Comparison of ENCODE assay signal across 8 cellular contexts in the genomic region with DNA sequence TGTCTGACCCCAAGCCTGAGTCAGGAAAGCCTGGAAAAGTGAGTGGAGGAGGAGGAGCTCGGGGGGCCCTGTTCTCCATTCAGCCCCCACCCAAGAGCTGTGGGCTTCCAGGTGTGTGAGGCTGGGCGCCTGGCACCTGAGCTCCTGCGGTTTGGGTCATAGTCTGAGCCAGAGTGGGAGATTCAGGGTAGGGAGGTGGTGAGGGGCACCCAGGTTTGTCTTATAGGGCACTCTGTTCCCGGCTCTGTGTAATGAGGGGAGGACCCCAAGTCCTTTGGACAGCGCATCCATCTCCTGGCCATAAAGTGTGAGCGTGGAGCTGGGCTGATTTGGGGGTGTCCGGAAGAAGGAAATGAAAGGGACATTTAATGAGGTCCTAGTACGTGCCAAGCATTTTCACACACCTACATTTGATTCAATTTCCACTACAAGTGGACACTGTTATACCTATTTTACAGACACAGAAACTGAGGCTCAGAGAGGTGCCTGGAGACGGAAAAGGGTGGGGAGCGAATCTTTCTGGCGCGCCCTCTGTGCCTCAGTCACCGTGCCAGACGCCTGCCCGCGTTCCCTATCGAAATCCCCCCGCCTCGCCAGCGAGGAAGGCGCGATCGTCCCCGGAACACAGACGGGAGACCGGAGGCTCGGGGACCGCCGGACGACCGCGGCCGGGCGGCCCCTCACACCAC. TPM values are rescaled to one million over a fixed set of nuclear protein-coding genes. Genes with fewer than 3 reads are reported as not detected.
DNase-seq lines count a peak whose midpoint lies in the region; ATAC-seq and TF ChIP-seq lines count a peak whose summit lies in the region.

No MANE protein-coding gene starts in this region.

- 24 to 35% methylated on average over 28 to 34 of the region's 34 CpGs for WGBS in lung, 2 donors
- WGBS in thymus = 29% methylated on average over 34 of the region's 34 CpGs

- DNase-seq in activated T-cell treated with anti-CD3 and anti-CD28 coated beads, Interleukin-2, amount 50 U/mL, for 4 hours = no peak
- DNase-seq in activated T-cell treated with anti-CD3 and anti-CD28 coated beads, Interleukin-2, amount 50 U/mL, for 48 hours = no peak
- DNase-seq in astrocyte of the cerebellum (ENCODE audit: low read depth) (no peak), lung (ENCODE audit: low spot score) (no peak), NCI-H146 treated with DMSO at 0.1 percent for 48 hours (lab: John Stamatoyannopoulos, UW; ENCODE audit: unreplicated experiment) (no peak), kidney glomerular epithelial cell (lab: John Stamatoyannopoulos, UW) (no peak), pons (ENCODE audit: low spot score) (no peak)

- H3K4me1 Mint-ChIP-seq in activated T-cell treated with anti-CD3 and anti-CD28 coated beads, Interleukin-2, amount 50 U/mL, for 4 hours (ENCODE audit: low read depth) = peaks cover 18% of the 10 kb centered on the region

- no peak for ATAC-seq in activated T-cell treated with anti-CD3 and anti-CD28 coated beads, Interleukin-2, amount 50 U/mL, for 4 hours
- ATAC-seq in lung (ENCODE audit: insufficient read depth, low FRiP score) = no peak

- H3K36me3 Mint-ChIP-seq in activated T-cell treated with anti-CD3 and anti-CD28 coated beads, Interleukin-2, amount 50 U/mL, for 4 hours (ENCODE audit: insufficient read depth) = no peaks in the 10 kb centered on the region

- H3K4me3 ChIP-seq in astrocyte of the cerebellum (ENCODE audit: low read depth, low read length) (peak overlapping the region; percentile 26), lung (peak overlapping the region; percentile 35), thymus (ENCODE audit: low read length) (peak overlapping the region; percentile 56)

- in situ Hi-C loops in astrocyte of the cerebellum (cut with HindIII; ENCODE audit: low sequenced_read_pairs) = no loop called here

- peak overlapping the region in 1 of 2 donors; percentile 75 for H3K27ac ChIP-seq in lung (ENCODE audit: low read depth in 1 of 2, low read length in 1 of 2)
- H3K27ac ChIP-seq in thymus (ENCODE audit: low read depth) = no peak overlapping the region

- H3K27me3 ChIP-seq in lung (ENCODE audit: control insufficient read depth, insufficient read depth) (no peaks in the 10 kb centered on the region), thymus (ENCODE audit: control insufficient read depth, insufficient read depth) (peaks cover 40% of the 10 kb centered on the region)

- H3K4me3 Mint-ChIP-seq in activated T-cell treated with anti-CD3 and anti-CD28 coated beads, Interleukin-2, amount 50 U/mL, for 4 hours = peak overlapping the region; percentile 75

- H3K4me1 ChIP-seq in lung (ENCODE audit: control insufficient read depth in 2 of 2, insufficient read depth in 2 of 2, low read length in 2 of 2) (peaks cover 0 to 7% of the 10 kb centered on the region in 2 donors), thymus (ENCODE audit: control insufficient read depth, insufficient read depth, low read length) (peaks cover 3% of the 10 kb centered on the region)

- H3K36me3 ChIP-seq in lung (ENCODE audit: control insufficient read depth in 2 of 2, insufficient read depth in 2 of 2, low read length in 2 of 2) (no peaks in the 10 kb centered on the region), thymus (ENCODE audit: control insufficient read depth, insufficient read depth) (no peaks in the 10 kb centered on the region)

- H3K27me3 Mint-ChIP-seq in activated T-cell treated with anti-CD3 and anti-CD28 coated beads, Interleukin-2, amount 50 U/mL, for 4 hours (ENCODE audit: low read depth) = peaks cover 31% of the 10 kb centered on the region

- TF ChIP-seq CTCF in astrocyte of the cerebellum (IDR thresholded peaks at IDR 0.05; ENCODE audit: low read depth, low read length, missing control alignments) (no peak), lung (IDR thresholded peaks at IDR 0.05; ENCODE audit: control extremely low read depth, extremely low read depth) (no peak)

- no peaks in the 10 kb centered on the region for H3K9me3 Mint-ChIP-seq in activated T-cell treated with anti-CD3 and anti-CD28 coated beads, Interleukin-2, amount 50 U/mL, for 4 hours

- no peaks in the 10 kb centered on the region for H3K9me3 ChIP-seq in lung (ENCODE audit: control insufficient read depth in 2 of 2, insufficient read depth in 1 of 2, low read length in 1 of 2)
- no peaks in the 10 kb centered on the region for H3K9me3 ChIP-seq in thymus (ENCODE audit: control insufficient read depth)

RNA-seq across cellular contexts. Expression of a gene that starts 1.2 kb away (rescaled TPM):
- total RNA-seq in activated T-cell treated with anti-CD3 and anti-CD28 coated beads, Interleukin-2, amount 50 U/mL, for 4 hours = 1 to 10 TPM; 2.0 to 2.5 (median 2.2) TPM
- 1 to 10 TPM; 4.2 to 5.8 TPM for total RNA-seq in lung
- polyA plus RNA-seq in lung = 1 to 10 TPM in 1 of 2 donors, under 1 TPM in 1; 0.98 to 1.5 TPM
- polyA plus RNA-seq in thymus = 1.3 TPM

RNA-seq across cellular contexts. Expression of a gene that starts 29.4 kb away (rescaled TPM):
- 100 to 1,000 TPM; 192 to 225 (median 207) TPM for total RNA-seq in activated T-cell treated with anti-CD3 and anti-CD28 coated beads, Interleukin-2, amount 50 U/mL, for 4 hours
- total RNA-seq in lung = 10 to 100 TPM; 14.6 to 79.2 TPM
- polyA plus RNA-seq in lung = 10 to 100 TPM; 18.8 to 27.9 TPM
- 23.3 TPM for polyA plus RNA-seq in thymus

RNA-seq across cellular contexts. Expression of a gene that starts 48.7 kb away (rescaled TPM):
- 1 to 10 TPM; 4.5 to 6.1 (median 5.1) TPM for total RNA-seq in activated T-cell treated with anti-CD3 and anti-CD28 coated beads, Interleukin-2, amount 50 U/mL, for 4 hours
- 10 to 100 TPM; 28.4 to 29.0 TPM for total RNA-seq in lung
- polyA plus RNA-seq in lung (10 to 100 TPM; 22.2 to 24.1 TPM), thymus (19.6 TPM)

Comparison
In these comparisons a context has a peak if more than half of its experiments do, and no peak if none do; other contexts are left out.
1. RNA of a gene that starts 48.7 kb away (total RNA-seq): 28.4 to 29.0 TPM in lung; 4.5 to 6.1 TPM in activated T-cell treated with anti-CD3 and anti-CD28 coated beads, Interleukin-2, amount 50 U/mL, for 4 hours; every median in the first group is over 4 times any median in the second.
2. Peak in every context shown above with its lines, with median percentiles within 50 percentile points of each other: H3K4me3 ChIP-seq.